ENCODE assay signal across 10 cellular contexts in genomic region chr3:59451800-59452741, GRCh38.
DNase-seq lines count a peak whose midpoint lies in the region; ATAC-seq and TF ChIP-seq lines count a peak whose summit lies in the region.
"Had no signal": no experiment of that assay in that cellular context is flagged by ENCODE, and none has a peak within 500 bp of the region (broad histone marks: within the 10 kb centered on the region; RNA-seq: fewer than 3 reads in every experiment).

No MANE protein-coding gene starts in this region.

- H3K27me3 Mint-ChIP-seq in nephron progenitor cell (ENCODE audit: low read depth, poor library complexity), result peaks cover 4% of the 10 kb centered on the region

- no peaks in the 10 kb centered on the region for H3K4me1 ChIP-seq in A673 (ENCODE audit: insufficient read depth, low read length, poor library complexity, severe bottlenecking)

- no peaks in the 10 kb centered on the region for H3K9me3 Mint-ChIP-seq in nephron progenitor cell

- TF ChIP-seq CTCF in nephron progenitor cell (IDR thresholded peaks at IDR 0.05) (no peak), A673 (conservative IDR thresholded peaks at IDR 0.05; ENCODE audit: low read depth, low read length) (no peak)

- no peaks in the 10 kb centered on the region for H3K27me3 ChIP-seq in A673 (replicated peaks; ENCODE audit: insufficient read depth, low read depth, low read length, poor library complexity)

- H3K9me3 ChIP-seq in A673 (ENCODE audit: low read depth, low read length, poor library complexity, severe bottlenecking), result no peaks in the 10 kb centered on the region

- CTCF ChIA-PET in A673 (lab: Charles Lee), result no interaction called here

- POLR2A ChIA-PET in A673 (lab: Charles Lee; ENCODE audit: low non-redundant PET), result no interaction called here

- H3K36me3 Mint-ChIP-seq in nephron progenitor cell (ENCODE audit: low read depth), result no peaks in the 10 kb centered on the region

- DNase-seq in activated T-cell treated with anti-CD3 and anti-CD28 coated beads, Interleukin-2, amount 50 U/mL, for 48 hours, result peak; percentile 42 to 45
- DNase-seq in nephron progenitor cell (no peak), A673 (ENCODE audit: low spot score) (no peak), LoVo (ENCODE audit: low spot score) (no peak)
- DNase-seq: NCI-H510A treated with DMSO at 0.1 percent for 48 hours had no signal

- peak overlapping the region; percentile 65 for H3K27ac Mint-ChIP-seq in nephron progenitor cell

- no peak overlapping the region for H3K4me3 Mint-ChIP-seq in nephron progenitor cell

- BruUV-seq in A673 (replicated peaks; lab: Mats Ljungman, UMichigan), result no TSS peak

- no peaks in the 10 kb centered on the region for H3K36me3 ChIP-seq in A673 (ENCODE audit: insufficient read depth, low read length, poor library complexity, severe bottlenecking)

- ATAC-seq in GM18498 (IDR thresholded peaks at IDR 0.05; ENCODE audit: unreplicated experiment) (peak; percentile 11), HG03432 (IDR thresholded peaks at IDR 0.05; ENCODE audit: unreplicated experiment) (peak; percentile 10), GM18867 (IDR thresholded peaks at IDR 0.05; ENCODE audit: unreplicated experiment) (no peak)
- ATAC-seq: K562 had no signal

- peaks cover 25% of the 10 kb centered on the region for H3K4me1 Mint-ChIP-seq in nephron progenitor cell

- no peak overlapping the region for H3K27ac ChIP-seq in A673 (ENCODE audit: low read depth, low read length, poor library complexity, severe bottlenecking)
- H3K27ac ChIP-seq: coronary artery had no signal

- intact Hi-C loops in A673 (cut with micrococcal nuclease; ENCODE audit: unreplicated experiment), result no loop called here

- H3K4me3 ChIP-seq in A673 (ENCODE audit: low read depth, low read length, poor library complexity, severe bottlenecking), result no peak overlapping the region
- H3K4me3 ChIP-seq: coronary artery, K562 had no signal

Comparison
In these comparisons a context has a peak if more than half of its experiments do, and no peak if none do; other contexts are left out.
1. DNase-seq: peak in activated T-cell treated with anti-CD3 and anti-CD28 coated beads, Interleukin-2, amount 50 U/mL, for 48 hours (2 of 2); none in nephron progenitor cell (single experiment), A673 (single experiment) and LoVo (single experiment).